17 cellular contexts compared by ENCODE assay signal in the genomic region with DNA sequence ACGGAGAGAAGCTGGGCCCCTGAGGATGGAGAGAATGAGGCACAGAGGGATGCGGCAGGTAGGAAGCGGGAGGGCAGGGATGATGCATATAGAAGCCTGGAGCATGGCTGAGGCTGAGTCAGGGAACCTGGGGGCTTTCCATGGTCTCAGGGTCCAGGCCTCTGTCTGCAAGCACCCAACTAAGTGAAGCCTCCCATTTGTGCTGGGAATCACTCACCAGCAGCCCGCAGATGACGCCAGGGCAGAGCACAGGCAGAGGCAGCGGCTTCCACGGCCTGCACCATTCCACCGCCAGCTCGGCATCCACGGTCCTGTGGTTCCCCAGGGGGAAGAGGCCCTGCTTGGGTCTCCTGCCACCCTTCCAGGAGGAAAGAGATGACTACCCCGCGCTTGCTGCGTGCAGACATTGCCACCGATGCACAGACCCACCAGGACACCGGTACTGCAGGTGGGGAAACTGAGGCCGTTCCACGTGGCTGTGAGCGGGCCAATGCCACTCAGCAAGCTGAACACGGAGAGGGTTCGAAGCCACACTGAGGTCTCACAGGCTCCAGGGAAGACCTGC.
DNase-seq lines count a peak whose midpoint lies in the region; ATAC-seq, FAIRE-seq and TF ChIP-seq lines count a peak whose summit lies in the region.
"Had no signal": no experiment of that assay in that cellular context is flagged by ENCODE, and none has a peak within 500 bp of the region (broad histone marks: within the 10 kb centered on the region; RNA-seq: fewer than 3 reads in every experiment).

No MANE protein-coding gene starts in this region.

- in situ Hi-C loops in K562 (cut with MboI), result no loop called here
- in situ Hi-C loops in ACHN (cut with HindIII; ENCODE audit: low pct_ligation_motif_present, low pct_unique_long_range_greater_than_20kb, low sequenced_read_pairs), result no loop called here

- CTCF ChIA-PET in K562 (lab: Yijun Ruan, JAX; ENCODE audit: low intra/inter-chr PET ratio), result no interaction called here

- no peak overlapping the region for H2BK15ac ChIP-seq in mesenchymal stem cell (ENCODE audit: low read depth, poor library complexity, severe bottlenecking)

- H4K8ac ChIP-seq in mesenchymal stem cell (ENCODE audit: low read length), result no peak overlapping the region

- peaks cover 30% of the 10 kb centered on the region for H3K79me1 ChIP-seq in mesenchymal stem cell (replicated peaks; ENCODE audit: low read length, poor library complexity, severe bottlenecking)

- H3K23ac ChIP-seq in mesenchymal stem cell (ENCODE audit: low read length in 2 of 2), result no peak overlapping the region

- peak overlapping the region; percentile 16 for H4K91ac ChIP-seq in mesenchymal stem cell (ENCODE audit: low read length)

- no peak overlapping the region for H3K18ac ChIP-seq in mesenchymal stem cell (ENCODE audit: low read depth in 1 of 2, low read length in 2 of 2)

- H3K9ac ChIP-seq in K562 (ENCODE audit: insufficient read depth in 1 of 2, low read depth in 2 of 2, low read length in 2 of 2), result peak overlapping the region in 1 of 2 experiments; percentile 47; a peak in 1 of 4 replicates
- no peak overlapping the region for H3K9ac ChIP-seq in mesenchymal stem cell (ENCODE audit: low read length)
- H3K9ac ChIP-seq: SK-N-SH had no signal

- peaks cover 48% of the 10 kb centered on the region for H3K79me2 ChIP-seq in K562 (ENCODE audit: control insufficient read depth, insufficient read depth, low read length)

- H2BK120ac ChIP-seq in mesenchymal stem cell (ENCODE audit: low read depth, low read length), result no peak overlapping the region

- ATAC-seq in stimulated activated naive CD8-positive, alpha-beta T cell treated with anti-CD3 and anti-CD28 coated beads, Interleukin-15, amount 100 ng/mL, for 72 hours, result no peak
- no peak for ATAC-seq in stimulated activated naive CD8-positive, alpha-beta T cell treated with anti-CD3 and anti-CD28 coated beads, Interleukin-15, Interleukin-2, amounts not matched to agents 100 U/mL and 50 U/mL, for 24 hours
- ATAC-seq in K562, result no peak
- no peak for ATAC-seq in HG02870 (IDR thresholded peaks at IDR 0.05; ENCODE audit: unreplicated experiment)
- no peak for ATAC-seq in aorta (ENCODE audit: low FRiP score)

- H3K27me3 Mint-ChIP-seq in stimulated activated naive CD8-positive, alpha-beta T cell treated with anti-CD3 and anti-CD28 coated beads, Interleukin-15, amount 100 ng/mL, for 72 hours, result no peaks in the 10 kb centered on the region
- H3K27me3 Mint-ChIP-seq: CD4-positive, CD25-positive, alpha-beta regulatory T cell had no signal

- no peak overlapping the region for H2AK5ac ChIP-seq in mesenchymal stem cell (ENCODE audit: low read length, severe bottlenecking)

- H3K27ac Mint-ChIP-seq in stimulated activated naive CD8-positive, alpha-beta T cell treated with anti-CD3 and anti-CD28 coated beads, Interleukin-15, amount 100 ng/mL, for 72 hours, result peak overlapping the region; percentile 2 to 53

- H3K4me1 ChIP-seq in K562 (replicated peaks in 1 of 2; ENCODE audit: control insufficient read depth in 2 of 2, insufficient read depth in 2 of 2, low read length in 2 of 2) (peaks cover 45 to 81% of the 10 kb centered on the region in 2 experiments), mesenchymal stem cell (ENCODE audit: control insufficient read depth, insufficient read depth, low read depth, low read length) (peaks cover 50% of the 10 kb centered on the region), aorta (ENCODE audit: control insufficient read depth in 1 of 2, insufficient read depth in 2 of 2, low read length in 2 of 2) (no peaks in the 10 kb centered on the region)

- H3K4me2 ChIP-seq in K562 (ENCODE audit: insufficient read depth, low read length), result no peak overlapping the region
- H3K4me2 ChIP-seq in mesenchymal stem cell (ENCODE audit: low read length, poor library complexity, severe bottlenecking), result no peak overlapping the region
- H3K4me2 ChIP-seq: SK-N-SH had no signal

- no TSS peak for BruUV-seq in K562 (replicated peaks; lab: Mats Ljungman, UMichigan)

- no peak overlapping the region for H2BK5ac ChIP-seq in mesenchymal stem cell (ENCODE audit: low read depth, low read length, poor library complexity, severe bottlenecking)

- intact Hi-C loops in K562 (cut with micrococcal nuclease), result loop anchor here (5.0 kb wide), 1 partner anchor 75 kb away; the partner anchor contains the start of gene NCOR2
- intact Hi-C loops in aorta (cut with DNase I), result no loop called here

- no peak for TF ChIP-seq RAD21 in K562 (CRISPR knock-in tag; conservative IDR thresholded peaks at IDR 0.05 in 1 of 2, IDR thresholded peaks at IDR 0.05 in 1 of 2)

- H3K14ac ChIP-seq in mesenchymal stem cell (ENCODE audit: low read length in 2 of 2), result no peak overlapping the region

- FAIRE-seq in K562 (lab: Jason Lieb, UNC), result no peak
- FAIRE-seq: D721Med had no signal

- H3K36me3 ChIP-seq in K562 (ENCODE audit: control insufficient read depth, insufficient read depth, low read length) (peaks cover 26% of the 10 kb centered on the region; the same call in 2 of the 3 replicates), mesenchymal stem cell (ENCODE audit: control insufficient read depth in 1 of 2, insufficient read depth in 2 of 2, low read depth in 1 of 2, low read length in 2 of 2) (peaks cover 38 to 91% of the 10 kb centered on the region in 2 experiments), aorta (ENCODE audit: control insufficient read depth in 1 of 2, insufficient read depth in 2 of 2, low read length in 1 of 2) (no peaks in the 10 kb centered on the region)

- TF ChIP-seq EP300 in K562 (IDR thresholded peaks at IDR 0.05; ENCODE audit: low read length), result no peak

- POLR2A ChIA-PET in K562 (lab: Yijun Ruan, JAX), result no interaction called here

- no peak overlapping the region for H3K4me3 Mint-ChIP-seq in stimulated activated naive CD8-positive, alpha-beta T cell treated with anti-CD3 and anti-CD28 coated beads, Interleukin-15, amount 100 ng/mL, for 72 hours
- H3K4me3 Mint-ChIP-seq: CD4-positive, CD25-positive, alpha-beta regulatory T cell had no signal

- H3K9me1 ChIP-seq in K562 (ENCODE audit: control insufficient read depth, insufficient read depth, low read length), result peaks cover 9% of the 10 kb centered on the region

- no peak for DNase-seq in stimulated activated naive CD8-positive, alpha-beta T cell treated with anti-CD3 and anti-CD28 coated beads, Interleukin-15, amount 100 ng/mL, for 72 hours
- no peak for DNase-seq in stimulated activated naive CD8-positive, alpha-beta T cell treated with anti-CD3 and anti-CD28 coated beads, Interleukin-15, Interleukin-2, amounts not matched to agents 100 U/mL and 50 U/mL, for 24 hours
- no peak for DNase-seq in K562 (ENCODE audit: extremely low read depth in 1 of 4, low spot score in 3 of 4)
- DNase-seq in mesenchymal stem cell, result no peak
- no peak for DNase-seq in NCI-H748 (lab: John Stamatoyannopoulos, UW; ENCODE audit: unreplicated experiment)
- no peak for DNase-seq in aorta
- DNase-seq in ACHN, result no peak
- DNase-seq: AML-193; CD4-positive, CD25-positive, alpha-beta regulatory T cell; DMS79; MV-4-11; NCI-H1417 treated with DMSO at 0.1 percent for 48 hours; NCI-H2029; NCI-H82; SK-N-SH had no signal

- peaks cover 66% of the 10 kb centered on the region for H4K20me1 ChIP-seq in K562 (replicated peaks; ENCODE audit: control insufficient read depth, insufficient read depth, low read length)

- no peaks in the 10 kb centered on the region for H3K9me3 ChIP-seq in K562 (replicated peaks; ENCODE audit: control insufficient read depth, insufficient read depth, low read depth, low read length)
- H3K9me3 ChIP-seq in mesenchymal stem cell (ENCODE audit: control insufficient read depth, low read length), result no peaks in the 10 kb centered on the region
- H3K9me3 ChIP-seq in aorta (ENCODE audit: control insufficient read depth, low read length), result no peaks in the 10 kb centered on the region
- H3K9me3 ChIP-seq: SK-N-SH had no signal

- H3K27ac ChIP-seq in K562 (ENCODE audit: extremely low read depth, low read depth, low read length), result no peak overlapping the region
- no peak overlapping the region for H3K27ac ChIP-seq in mesenchymal stem cell (ENCODE audit: low read length, poor library complexity, severe bottlenecking)
- H3K27ac ChIP-seq in aorta (ENCODE audit: low read depth in 1 of 2, low read length in 2 of 2), result no peak overlapping the region

- H3K4me3 ChIP-seq in K562, result no peak overlapping the region
- no peak overlapping the region for H3K4me3 ChIP-seq in mesenchymal stem cell (ENCODE audit: insufficient read depth in 1 of 2, low read depth in 1 of 2, low read length in 2 of 2)
- no peak overlapping the region for H3K4me3 ChIP-seq in aorta (ENCODE audit: low read length in 2 of 2)

- no peaks in the 10 kb centered on the region for H3K9me3 Mint-ChIP-seq in stimulated activated naive CD8-positive, alpha-beta T cell treated with anti-CD3 and anti-CD28 coated beads, Interleukin-15, amount 100 ng/mL, for 72 hours
- H3K9me3 Mint-ChIP-seq: CD4-positive, CD25-positive, alpha-beta regulatory T cell had no signal

- H2AFZ ChIP-seq in K562 (ENCODE audit: low read depth, low read length) (no peak overlapping the region), mesenchymal stem cell (ENCODE audit: low read depth, low read length) (no peak overlapping the region)

- H3K4me1 Mint-ChIP-seq in stimulated activated naive CD8-positive, alpha-beta T cell treated with anti-CD3 and anti-CD28 coated beads, Interleukin-15, amount 100 ng/mL, for 72 hours, result peaks cover 76% of the 10 kb centered on the region

- no peak overlapping the region for H2BK12ac ChIP-seq in mesenchymal stem cell (ENCODE audit: low read length in 2 of 2)

- TF ChIP-seq CTCF in K562 (IDR thresholded peaks at IDR 0.05 in 2 of 3, conservative IDR thresholded peaks at IDR 0.05 in 1 of 3; ENCODE audit: insufficient read depth in 2 of 3, low read depth in 1 of 3, low read length in 3 of 3), result no peak

- no peaks in the 10 kb centered on the region for H3K27me3 ChIP-seq in K562 (ENCODE audit: control insufficient read depth in 2 of 2, insufficient read depth in 2 of 2, low read length in 2 of 2)
- H3K27me3 ChIP-seq in mesenchymal stem cell (ENCODE audit: control insufficient read depth in 1 of 2, insufficient read depth in 1 of 2, low read length in 2 of 2), result no peaks in the 10 kb centered on the region
- no peaks in the 10 kb centered on the region for H3K27me3 ChIP-seq in aorta (ENCODE audit: control insufficient read depth in 1 of 2, insufficient read depth in 2 of 2, low read length in 1 of 2)

- no peak overlapping the region for H3K4ac ChIP-seq in mesenchymal stem cell (ENCODE audit: low read depth in 1 of 2, low read length in 2 of 2)

- WGBS in K562 (ENCODE audit: insufficient coverage, low coverage, missing lambda C conversion rate), result 94% methylated on average over 13 of the region's 20 CpGs
- WGBS in mesenchymal stem cell, result 97% methylated on average over 20 of the region's 20 CpGs
- WGBS in aorta, 2 donors, result 93% methylated on average over 20 of the region's 20 CpGs

- TF ChIP-seq POLR2A in K562 (conservative IDR thresholded peaks at IDR 0.05), result no peak
